22 cellular contexts compared by ENCODE assay signal in the genomic region with DNA sequence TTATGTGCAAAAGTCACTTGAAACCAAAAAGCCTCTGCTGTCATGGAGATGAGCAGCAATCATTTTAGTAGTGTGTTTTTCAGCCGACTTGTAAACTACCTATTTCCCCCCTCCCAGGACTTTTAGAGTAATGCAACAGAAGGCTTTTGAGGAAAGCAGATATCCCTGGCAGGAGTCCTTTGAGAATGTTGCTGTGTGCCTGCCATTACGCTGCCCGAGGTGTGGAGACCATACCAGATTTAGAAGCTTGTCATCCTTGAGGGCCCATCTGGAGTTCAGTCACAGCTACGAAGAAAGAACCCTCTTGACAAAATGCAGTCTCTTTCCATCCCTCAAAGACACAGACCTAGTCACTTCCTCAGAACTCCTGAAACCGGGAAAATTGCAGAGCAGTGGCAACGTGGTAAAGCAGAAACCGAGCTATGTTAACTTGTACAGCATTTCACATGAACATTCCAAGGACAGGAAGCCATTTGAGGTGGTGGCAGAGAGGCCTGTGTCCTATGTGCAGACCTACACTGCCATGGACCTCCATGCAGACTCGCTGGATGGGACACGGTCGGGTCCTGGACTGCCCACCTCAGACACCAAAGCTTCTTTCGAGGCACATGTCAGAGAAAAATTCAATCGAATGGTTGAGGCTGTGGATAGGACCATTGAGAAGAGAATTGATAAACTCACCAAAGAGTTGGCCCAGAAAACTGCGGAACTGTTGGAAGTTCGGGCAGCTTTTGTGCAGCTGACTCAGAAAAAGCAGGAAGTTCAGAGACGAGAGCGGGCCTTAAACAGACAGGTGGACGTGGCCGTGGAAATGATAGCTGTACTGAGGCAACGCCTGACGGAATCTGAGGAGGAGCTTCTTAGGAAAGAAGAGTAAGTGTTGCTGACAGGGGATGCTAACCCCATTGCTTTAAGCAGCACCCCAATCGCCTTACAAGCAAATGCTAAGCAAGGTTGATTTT. TPM values are rescaled to one million over a fixed set of nuclear protein-coding genes. Genes with fewer than 3 reads are reported as not detected.
"Had no signal": no experiment of that assay in that cellular context is flagged by ENCODE, and none has a peak within 500 bp of the region (broad histone marks: within the 10 kb centered on the region; RNA-seq: fewer than 3 reads in every experiment).

No MANE protein-coding gene starts in this region.

- FAIRE-seq: TTC549, urothelium cell line had no signal

- DNase-seq: activated CD4-positive, alpha-beta T cell treated with anti-CD3 and anti-CD28 coated beads for 36 hours; activated CD4-positive, alpha-beta T cell treated with anti-CD3 and anti-CD28 coated beads, Interleukin-2, amount 50 U/mL, for 48 hours; activated naive CD8-positive, alpha-beta T cell treated with anti-CD3 and anti-CD28 coated beads for 36 hours; amniotic stem cell; body of pancreas; colonic mucosa; gastrocnemius medialis; heart right ventricle; mesendoderm; naive thymus-derived CD8-positive, alpha-beta T cell; retina; stimulated activated CD4-positive, alpha-beta T cell treated with anti-CD3 and anti-CD28 coated beads, Interleukin-12 subunit alpha, Interleukin-12 subunit beta, amount 100 ng/mL, for 4 hours; stimulated activated CD4-positive, alpha-beta T cell treated with anti-CD3 and anti-CD28 coated beads, Interleukin-1b, Interleukin-23, amount 100 ng/mL, for 48 hours; stimulated activated CD8-positive, alpha-beta memory T cell treated with anti-CD3 and anti-CD28 coated beads, Interleukin-4, amount 100 ng/mL, for 48 hours; stimulated activated naive CD4-positive, alpha-beta T cell had no signal

- H3K9me3 ChIP-seq: body of pancreas, colonic mucosa, gastrocnemius medialis, heart right ventricle, neutrophil, tibial nerve had no signal

- H3K36me3 Mint-ChIP-seq: activated naive CD8-positive, alpha-beta T cell treated with anti-CD3 and anti-CD28 coated beads for 36 hours; naive thymus-derived CD8-positive, alpha-beta T cell had no signal

- ATAC-seq: activated CD4-positive, alpha-beta T cell treated with anti-CD3 and anti-CD28 coated beads for 36 hours; body of pancreas; esophagus mucosa; gastrocnemius medialis; heart right ventricle; naive thymus-derived CD8-positive, alpha-beta T cell had no signal

- H3K27ac Mint-ChIP-seq: activated CD4-positive, alpha-beta T cell treated with anti-CD3 and anti-CD28 coated beads for 36 hours; activated naive CD8-positive, alpha-beta T cell treated with anti-CD3 and anti-CD28 coated beads for 36 hours; naive thymus-derived CD8-positive, alpha-beta T cell; T-helper 2 cell treated with Interferon-gamma antibody and Interleukin-4, amounts not matched to agents 5 μg/mL and 100 μg/mL, for 36 hours had no signal

- H3K27ac ChIP-seq: body of pancreas, colonic mucosa, gastrocnemius medialis, heart right ventricle, neutrophil, tibial nerve had no signal

- H3K4me3 Mint-ChIP-seq: activated CD4-positive, alpha-beta T cell treated with anti-CD3 and anti-CD28 coated beads for 36 hours; activated naive CD8-positive, alpha-beta T cell treated with anti-CD3 and anti-CD28 coated beads for 36 hours; T-helper 2 cell treated with Interferon-gamma antibody and Interleukin-4, amounts not matched to agents 5 μg/mL and 100 μg/mL, for 36 hours had no signal

- H3K9me3 Mint-ChIP-seq: activated naive CD8-positive, alpha-beta T cell treated with anti-CD3 and anti-CD28 coated beads for 36 hours; T-helper 2 cell treated with Interferon-gamma antibody and Interleukin-4, amounts not matched to agents 5 μg/mL and 100 μg/mL, for 36 hours had no signal

- H3K36me3 ChIP-seq: colonic mucosa, gastrocnemius medialis, heart right ventricle, neutrophil, tibial nerve had no signal

- H3K4me3 ChIP-seq: body of pancreas, colonic mucosa, gastrocnemius medialis, heart right ventricle, tibial nerve had no signal

- H3K27me3 ChIP-seq: body of pancreas, tibial nerve had no signal

- H3K4me1 ChIP-seq: colonic mucosa, gastrocnemius medialis had no signal

RNA-seq across cellular contexts. Expression of a gene that starts 2.2 kb away (rescaled TPM):
- total RNA-seq: activated naive CD8-positive, alpha-beta T cell treated with anti-CD3 and anti-CD28 coated beads for 36 hours; gastrocnemius medialis; naive thymus-derived CD8-positive, alpha-beta T cell had no signal
- polyA plus RNA-seq: liver had no signal
